In the genomic region with DNA sequence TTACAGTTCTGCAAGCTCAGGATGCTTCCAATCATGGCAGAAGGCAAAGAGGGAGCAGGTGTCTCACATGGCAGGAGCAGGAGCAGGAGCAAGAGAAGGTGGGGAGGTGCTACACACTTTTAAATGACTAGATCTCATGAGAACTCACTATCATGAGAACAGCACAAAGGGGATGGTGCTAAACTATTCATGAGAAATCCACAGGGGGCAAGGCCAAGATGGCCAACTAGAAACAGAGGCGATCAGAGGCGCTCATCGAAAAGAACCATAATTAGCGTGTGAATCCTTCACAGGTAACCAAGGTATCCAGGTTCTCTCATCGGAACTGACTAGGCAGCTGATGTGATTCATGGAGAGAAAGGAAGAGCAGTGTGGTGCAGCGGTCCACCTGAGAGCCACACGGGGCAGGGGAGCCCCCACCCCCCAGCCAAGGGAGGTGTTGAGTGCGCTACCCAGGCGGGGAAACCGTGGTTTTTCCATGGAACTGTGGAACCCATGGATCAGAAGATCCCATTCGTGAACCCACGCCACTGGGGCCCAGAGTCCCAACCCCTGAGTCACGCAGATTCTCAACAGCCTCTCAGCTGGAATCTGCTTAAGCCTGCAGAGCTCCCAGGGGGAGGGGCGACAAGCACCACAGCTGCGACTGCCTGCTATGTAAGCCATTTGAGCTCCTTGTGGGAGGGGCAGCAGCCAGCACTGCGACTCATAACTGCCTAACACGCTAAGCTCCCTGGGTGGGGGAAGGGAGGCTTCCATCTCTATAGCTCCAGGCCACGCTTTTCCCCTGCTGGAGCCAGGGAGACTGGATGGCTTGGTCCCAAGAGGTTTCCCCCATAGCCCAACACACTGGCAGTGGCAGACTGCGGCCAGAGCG, we compare ENCODE assay signal across 1 cellular context.
TF ChIP-seq lines count a peak whose summit lies in the region.

No MANE protein-coding gene starts in this region.

TF ChIP-seq in K562, 482 proteins besides CTCF, POLR2A, EP300 and RAD21 (continued from another document):
- 0 out of 2 replicates have a peak, but pooled peaks have one; percentile 14 for TF ChIP-seq RBFOX2 (IDR thresholded peaks at IDR 0.05; ENCODE audit: low read depth, low read length)
- TF ChIP-seq, protein P1, sequence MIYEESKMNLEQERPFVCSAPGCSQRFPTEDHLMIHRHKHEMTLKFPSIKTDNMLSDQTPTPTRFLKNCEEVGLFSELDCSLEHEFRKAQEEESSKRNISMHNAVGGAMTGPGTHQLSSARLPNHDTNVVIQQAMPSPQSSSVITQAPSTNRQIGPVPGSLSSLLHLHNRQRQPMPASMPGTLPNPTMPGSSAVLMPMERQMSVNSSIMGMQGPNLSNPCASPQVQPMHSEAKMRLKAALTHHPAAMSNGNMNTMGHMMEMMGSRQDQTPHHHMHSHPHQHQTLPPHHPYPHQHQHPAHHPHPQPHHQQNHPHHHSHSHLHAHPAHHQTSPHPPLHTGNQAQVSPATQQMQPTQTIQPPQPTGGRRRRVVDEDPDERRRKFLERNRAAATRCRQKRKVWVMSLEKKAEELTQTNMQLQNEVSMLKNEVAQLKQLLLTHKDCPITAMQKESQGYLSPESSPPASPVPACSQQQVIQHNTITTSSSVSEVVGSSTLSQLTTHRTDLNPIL (CRISPR knock-in tag; IDR thresholded peaks at IDR 0.05) = no peak
- TF ChIP-seq HNRNPLL (IDR thresholded peaks at IDR 0.05; ENCODE audit: low read depth, low read length, poor library complexity, severe bottlenecking) = no peak
TF ChIP-seq in K562: peak in this region for 2.
